8 cellular contexts compared by ENCODE assay signal in genomic region chr1:112849425-112849966, GRCh38.
DNase-seq lines count a peak whose midpoint lies in the region; ATAC-seq, FAIRE-seq and TF ChIP-seq lines count a peak whose summit lies in the region.

No MANE protein-coding gene starts in this region.

- H3K79me2 ChIP-seq in HepG2 (ENCODE audit: insufficient read depth, low read length), result no peaks in the 10 kb centered on the region

- H3K36me3 ChIP-seq in HepG2 (replicated peaks in 1 of 2; ENCODE audit: control insufficient read depth in 1 of 2, insufficient read depth in 2 of 2, low read length in 2 of 2), result no peaks in the 10 kb centered on the region
- H3K36me3 ChIP-seq in testis (ENCODE audit: low read depth, missing control alignments), result no peaks in the 10 kb centered on the region

- 14% methylated on average over 16 of the region's 53 CpGs for WGBS in HepG2 (ENCODE audit: low lambda C conversion rate)
- WGBS in testis, 2 donors, result 0 to 1% methylated on average over 17 to 29 of the region's 53 CpGs

- CTCF ChIA-PET in HepG2 (lab: Yijun Ruan, JAX; ENCODE audit: low intra/inter-chr PET ratio, low total read pairs), result no interaction called here

- H3K4me3 ChIP-seq in coronary artery (peak overlapping the region; percentile 67), HepG2 (replicated peaks in 1 of 3; ENCODE audit: insufficient read depth in 1 of 3, low read depth in 2 of 3, low read length in 3 of 3) (peak overlapping the region; percentile 30 to 64 (median 34); a peak in 5 of 6 replicates), testis (peak overlapping the region; percentile 45 to 65)

- no peak overlapping the region for H2AFZ ChIP-seq in HepG2 (ENCODE audit: low read length)

- TF ChIP-seq POLR2A in HepG2 (IDR thresholded peaks at IDR 0.05; ENCODE audit: insufficient read depth in 1 of 2, low read depth in 2 of 2, low read length in 2 of 2) (no peak), testis (IDR thresholded peaks at IDR 0.05) (no peak), H54 (IDR thresholded peaks at IDR 0.05; ENCODE audit: low read depth, low read length) (no peak)

- TF ChIP-seq CTCF in coronary artery (IDR thresholded peaks at IDR 0.05), result no peak
- no peak for TF ChIP-seq CTCF in HepG2 (CRISPR knock-in tag; IDR thresholded peaks at IDR 0.05)
- TF ChIP-seq CTCF in testis (IDR thresholded peaks at IDR 0.05), result no peak

- H3K4me1 ChIP-seq in HepG2 (ENCODE audit: insufficient read depth, low read length) (no peaks in the 10 kb centered on the region), testis (no peaks in the 10 kb centered on the region)

- H3K9ac ChIP-seq in HepG2 (ENCODE audit: insufficient read depth, low read depth, low read length), result no peak overlapping the region

- BruUV-seq in HepG2 (replicated peaks; lab: Mats Ljungman, UMichigan), result no TSS peak

- H3K27ac ChIP-seq in coronary artery (no peak overlapping the region), HepG2 (ENCODE audit: extremely low read length, insufficient read depth, low read length) (no peak overlapping the region), testis (no peak overlapping the region)

- DNase-seq in DMS53 treated with DMSO at 0.1 percent for 48 hours (lab: John Stamatoyannopoulos, UW; ENCODE audit: unreplicated experiment) (peak; percentile 27), NCI-H446 treated with DMSO at 0.1 percent for 48 hours (lab: John Stamatoyannopoulos, UW) (peak; percentile 50), coronary artery (ENCODE audit: low spot score) (no peak), HepG2 (ENCODE audit: low spot score) (no peak), testis (peak; percentile 47), kidney glomerular epithelial cell (lab: John Stamatoyannopoulos, UW) (no peak), H54 (ENCODE audit: insufficient read length, low spot score) (no peak)

- no peak for TF ChIP-seq EP300 in HepG2 (IDR thresholded peaks at IDR 0.05; ENCODE audit: low read depth in 2 of 2, low read length in 2 of 2)
- no peak for TF ChIP-seq EP300 in HepG2 (CRISPR knock-in tag; IDR thresholded peaks at IDR 0.05; ENCODE audit: borderline replicate concordance)

- ATAC-seq in HepG2 (peak; percentile 41; the same call in 2 of the 3 replicates), GM21360 (IDR thresholded peaks at IDR 0.05; ENCODE audit: unreplicated experiment) (no peak)

- in situ Hi-C loops in HepG2 (cut with HindIII; ENCODE audit: extremely low pct_ligation_motif_present, low pct_unique_long_range_greater_than_20kb), result no loop called here

- FAIRE-seq in HepG2 (lab: Jason Lieb, UNC) (no peak), H54 (lab: Jason Lieb, UNC) (no peak)

- H4K20me1 ChIP-seq in HepG2 (ENCODE audit: insufficient read depth, low read length), result no peaks in the 10 kb centered on the region

- H3K9me3 ChIP-seq in HepG2 (ENCODE audit: low read length) (no peaks in the 10 kb centered on the region), testis (no peaks in the 10 kb centered on the region)

- peaks cover 2 to 6% of the 10 kb centered on the region in 2 experiments; a peak in 3 of 5 replicates for H3K27me3 ChIP-seq in HepG2 (ENCODE audit: control insufficient read depth in 1 of 2, insufficient read depth in 2 of 2, low read length in 2 of 2)
- H3K27me3 ChIP-seq in testis, result no peaks in the 10 kb centered on the region

- peak overlapping the region; percentile 66 for H3K4me2 ChIP-seq in HepG2 (ENCODE audit: low read depth, low read length)

- POLR2A ChIA-PET in HepG2 (lab: Yijun Ruan, JAX), result no interaction called here

- no peak for TF ChIP-seq RAD21 in HepG2 (CRISPR knock-in tag; IDR thresholded peaks at IDR 0.05)

- intact Hi-C loops in HepG2 (cut with micrococcal nuclease; ENCODE audit: unreplicated experiment) (no loop called here), testis (cut with DNase I; ENCODE audit: low total_unique reads) (no loop called here)

TF ChIP-seq in HepG2, 621 proteins besides CTCF, POLR2A, EP300 and RAD21 (continues in another document):
- TF ChIP-seq ZNF704 (CRISPR knock-in tag; IDR thresholded peaks at IDR 0.05; ENCODE audit: borderline replicate concordance) (no peak), ZNF292 (CRISPR knock-in tag; IDR thresholded peaks at IDR 0.05; ENCODE audit: borderline replicate concordance, low read depth) (0 out of 2 replicates have a peak, but pooled peaks have one; percentile 20), CEBPB (IDR thresholded peaks at IDR 0.05; ENCODE audit: borderline replicate concordance, low read depth, low read length) (no peak), ARID5B (CRISPR knock-in tag; IDR thresholded peaks at IDR 0.05) (no peak), SP1 (IDR thresholded peaks at IDR 0.05) (no peak), SP1 (CRISPR knock-in tag; IDR thresholded peaks at IDR 0.05) (no peak), MTA1 (CRISPR knock-in tag; IDR thresholded peaks at IDR 0.05; ENCODE audit: borderline replicate concordance) (0 out of 2 replicates have a peak, but pooled peaks have one; percentile 39), ZNF790 (CRISPR knock-in tag; IDR thresholded peaks at IDR 0.05; ENCODE audit: borderline replicate concordance) (no peak), RORA (CRISPR knock-in tag; IDR thresholded peaks at IDR 0.05) (no peak), ZNF333 (CRISPR knock-in tag; IDR thresholded peaks at IDR 0.05; ENCODE audit: borderline replicate concordance) (no peak), ZNF780A (CRISPR knock-in tag; IDR thresholded peaks at IDR 0.05) (no peak), ZNF431 (CRISPR knock-in tag; IDR thresholded peaks at IDR 0.05; ENCODE audit: borderline replicate concordance, low read depth) (no peak), SPEN (CRISPR knock-in tag; IDR thresholded peaks at IDR 0.05; ENCODE audit: low read depth) (no peak)
- TF ChIP-seq, protein P1, sequence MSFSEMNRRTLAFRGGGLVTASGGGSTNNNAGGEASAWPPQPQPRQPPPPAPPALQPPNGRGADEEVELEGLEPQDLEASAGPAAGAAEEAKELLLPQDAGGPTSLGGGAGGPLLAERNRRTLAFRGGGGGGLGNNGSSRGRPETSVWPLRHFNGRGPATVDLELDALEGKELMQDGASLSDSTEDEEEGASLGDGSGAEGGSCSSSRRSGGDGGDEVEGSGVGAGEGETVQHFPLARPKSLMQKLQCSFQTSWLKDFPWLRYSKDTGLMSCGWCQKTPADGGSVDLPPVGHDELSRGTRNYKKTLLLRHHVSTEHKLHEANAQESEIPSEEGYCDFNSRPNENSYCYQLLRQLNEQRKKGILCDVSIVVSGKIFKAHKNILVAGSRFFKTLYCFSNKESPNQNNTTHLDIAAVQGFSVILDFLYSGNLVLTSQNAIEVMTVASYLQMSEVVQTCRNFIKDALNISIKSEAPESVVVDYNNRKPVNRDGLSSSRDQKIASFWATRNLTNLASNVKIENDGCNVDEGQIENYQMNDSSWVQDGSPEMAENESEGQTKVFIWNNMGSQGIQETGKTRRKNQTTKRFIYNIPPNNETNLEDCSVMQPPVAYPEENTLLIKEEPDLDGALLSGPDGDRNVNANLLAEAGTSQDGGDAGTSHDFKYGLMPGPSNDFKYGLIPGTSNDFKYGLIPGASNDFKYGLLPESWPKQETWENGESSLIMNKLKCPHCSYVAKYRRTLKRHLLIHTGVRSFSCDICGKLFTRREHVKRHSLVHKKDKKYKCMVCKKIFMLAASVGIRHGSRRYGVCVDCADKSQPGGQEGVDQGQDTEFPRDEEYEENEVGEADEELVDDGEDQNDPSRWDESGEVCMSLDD (CRISPR knock-in tag; IDR thresholded peaks at IDR 0.05; ENCODE audit: borderline replicate concordance), result no peak
- TF ChIP-seq, protein P2, sequence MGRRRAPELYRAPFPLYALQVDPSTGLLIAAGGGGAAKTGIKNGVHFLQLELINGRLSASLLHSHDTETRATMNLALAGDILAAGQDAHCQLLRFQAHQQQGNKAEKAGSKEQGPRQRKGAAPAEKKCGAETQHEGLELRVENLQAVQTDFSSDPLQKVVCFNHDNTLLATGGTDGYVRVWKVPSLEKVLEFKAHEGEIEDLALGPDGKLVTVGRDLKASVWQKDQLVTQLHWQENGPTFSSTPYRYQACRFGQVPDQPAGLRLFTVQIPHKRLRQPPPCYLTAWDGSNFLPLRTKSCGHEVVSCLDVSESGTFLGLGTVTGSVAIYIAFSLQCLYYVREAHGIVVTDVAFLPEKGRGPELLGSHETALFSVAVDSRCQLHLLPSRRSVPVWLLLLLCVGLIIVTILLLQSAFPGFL (CRISPR knock-in tag; IDR thresholded peaks at IDR 0.05), result no peak

Comparison
In these comparisons a context has a peak if more than half of its experiments do, and no peak if none do; other contexts are left out.
1. DNase-seq: peak in DMS53 treated with DMSO at 0.1 percent for 48 hours (single experiment), NCI-H446 treated with DMSO at 0.1 percent for 48 hours (single experiment) and testis (single experiment); none in coronary artery (single experiment), HepG2 (single experiment), kidney glomerular epithelial cell (single experiment) and H54 (single experiment).
2. Peak in every context shown above with its lines, with median percentiles within 50 percentile points of each other: H3K4me3 ChIP-seq.